ENCODE assay signal across 8 cellular contexts in genomic region chr3:72482589-72483249, GRCh38. TPM values are rescaled to one million over a fixed set of nuclear protein-coding genes. Genes with fewer than 3 reads are reported as not detected.
DNase-seq lines count a peak whose midpoint lies in the region; ATAC-seq and TF ChIP-seq lines count a peak whose summit lies in the region.

No MANE protein-coding gene starts in this region.

- H3K27me3 Mint-ChIP-seq in Caco-2 (ENCODE audit: insufficient read depth, unreplicated experiment): no peaks in the 10 kb centered on the region
- no peaks in the 10 kb centered on the region for H3K27me3 Mint-ChIP-seq in T-helper 1 cell treated with Interleukin-12 subunit alpha and Interleukin-12 subunit beta and Interleukin-4 antibody, amounts not matched to agents 30 μg/mL and 1 μg/mL, for 36 hours (ENCODE audit: low read depth)

- H3K9me3 ChIP-seq in Caco-2 (no peaks in the 10 kb centered on the region), adipocyte (ENCODE audit: control insufficient read depth, low read length) (no peaks in the 10 kb centered on the region)

- no peak for TF ChIP-seq CTCF in Caco-2 (IDR thresholded peaks at IDR 0.05; ENCODE audit: insufficient read depth in 1 of 2, low read depth in 1 of 2, low read length in 1 of 2, severe bottlenecking in 1 of 2, unreplicated experiment in 1 of 2)

- H3K36me3 ChIP-seq in Caco-2 (ENCODE audit: control insufficient read depth, insufficient read depth, low read length) (no peaks in the 10 kb centered on the region), adipocyte (ENCODE audit: control insufficient read depth, insufficient read depth, low read length, severe bottlenecking) (no peaks in the 10 kb centered on the region)

- H3K4me3 Mint-ChIP-seq in Caco-2 (ENCODE audit: unreplicated experiment): peak overlapping the region; percentile 65
- peak overlapping the region; percentile 68 for H3K4me3 Mint-ChIP-seq in T-helper 1 cell treated with Interleukin-12 subunit alpha and Interleukin-12 subunit beta and Interleukin-4 antibody, amounts not matched to agents 30 μg/mL and 1 μg/mL, for 36 hours

- H3K4me1 Mint-ChIP-seq in Caco-2 (ENCODE audit: low read depth, unreplicated experiment): peaks cover 22% of the 10 kb centered on the region
- peaks cover 28% of the 10 kb centered on the region for H3K4me1 Mint-ChIP-seq in T-helper 1 cell treated with Interleukin-12 subunit alpha and Interleukin-12 subunit beta and Interleukin-4 antibody, amounts not matched to agents 30 μg/mL and 1 μg/mL, for 36 hours (ENCODE audit: low read depth)

- intact Hi-C loops in Caco-2 (cut with micrococcal nuclease; ENCODE audit: unreplicated experiment): no loop called here

- peaks cover 19% of the 10 kb centered on the region for H3K4me1 ChIP-seq in Caco-2
- H3K4me1 ChIP-seq in adipocyte (ENCODE audit: control insufficient read depth, insufficient read depth, low read length): peaks cover 32% of the 10 kb centered on the region

- H3K4me3 ChIP-seq in Caco-2 (ENCODE audit: low read depth, low read length): peak overlapping the region; percentile 27
- peak overlapping the region; percentile 58 for H3K4me3 ChIP-seq in adipocyte (ENCODE audit: low read length)

- H3K27me3 ChIP-seq in Caco-2 (replicated peaks; ENCODE audit: control insufficient read depth, insufficient read depth, low read length) (no peaks in the 10 kb centered on the region), adipocyte (replicated peaks; ENCODE audit: control insufficient read depth, insufficient read depth, low read length) (peaks cover 5% of the 10 kb centered on the region)

- DNase-seq in Caco-2 (peak; percentile 32 to 64), adipocyte (ENCODE audit: low read depth) (peak; percentile 76), islet precursor cell (peak; percentile 82), NCI-H146 (lab: John Stamatoyannopoulos, UW) (no peak), NCI-H82 (lab: John Stamatoyannopoulos, UW) (no peak)
- peak; percentile 89 for DNase-seq in stimulated activated CD4-positive, alpha-beta T cell treated with anti-CD3 and anti-CD28 coated beads, Interleukin-1b, Interleukin-23, amount 100 ng/mL, for 48 hours

- POLR2A ChIA-PET in Caco-2 (lab: Charles Lee): no interaction called here

- ATAC-seq in HG02610 (IDR thresholded peaks at IDR 0.05; ENCODE audit: unreplicated experiment): peak; percentile 63

- H3K9me3 Mint-ChIP-seq in Caco-2 (ENCODE audit: unreplicated experiment): no peaks in the 10 kb centered on the region
- peaks cover 4% of the 10 kb centered on the region for H3K9me3 Mint-ChIP-seq in T-helper 1 cell treated with Interleukin-12 subunit alpha and Interleukin-12 subunit beta and Interleukin-4 antibody, amounts not matched to agents 30 μg/mL and 1 μg/mL, for 36 hours

- no peak overlapping the region for H3K9ac ChIP-seq in adipocyte (ENCODE audit: low read length)

- no TSS peak for BruUV-seq in Caco-2 (replicated peaks; lab: Mats Ljungman, UMichigan)

- CTCF ChIA-PET in Caco-2 (lab: Charles Lee): interaction anchor here (0.6 kb wide), 1 partner anchor 772 kb away, joined by 3 read pairs; no protein-coding TSS in a partner anchor

- peak overlapping the region; percentile 73 for H3K27ac Mint-ChIP-seq in Caco-2 (ENCODE audit: unreplicated experiment)
- peak overlapping the region; percentile 82 for H3K27ac Mint-ChIP-seq in T-helper 1 cell treated with Interleukin-12 subunit alpha and Interleukin-12 subunit beta and Interleukin-4 antibody, amounts not matched to agents 30 μg/mL and 1 μg/mL, for 36 hours

- no peaks in the 10 kb centered on the region for H3K36me3 Mint-ChIP-seq in Caco-2 (ENCODE audit: insufficient read depth, unreplicated experiment)
- peaks cover 2% of the 10 kb centered on the region for H3K36me3 Mint-ChIP-seq in T-helper 1 cell treated with Interleukin-12 subunit alpha and Interleukin-12 subunit beta and Interleukin-4 antibody, amounts not matched to agents 30 μg/mL and 1 μg/mL, for 36 hours (ENCODE audit: low read depth)

RNA-seq across cellular contexts. Expression of gene RYBP, which starts 36.3 kb away (rescaled TPM):
- total RNA-seq in Caco-2 (2022): 13.2 and 13.9 TPM in 2 replicates

Comparison
In these comparisons a context has a peak if more than half of its experiments do, and no peak if none do; other contexts are left out.
1. DNase-seq: peak in Caco-2 (2 of 2), adipocyte (single experiment), islet precursor cell (single experiment) and stimulated activated CD4-positive, alpha-beta T cell treated with anti-CD3 and anti-CD28 coated beads, Interleukin-1b, Interleukin-23, amount 100 ng/mL, for 48 hours (single experiment); none in NCI-H146 (single experiment) and NCI-H82 (single experiment).